In the genomic region with DNA sequence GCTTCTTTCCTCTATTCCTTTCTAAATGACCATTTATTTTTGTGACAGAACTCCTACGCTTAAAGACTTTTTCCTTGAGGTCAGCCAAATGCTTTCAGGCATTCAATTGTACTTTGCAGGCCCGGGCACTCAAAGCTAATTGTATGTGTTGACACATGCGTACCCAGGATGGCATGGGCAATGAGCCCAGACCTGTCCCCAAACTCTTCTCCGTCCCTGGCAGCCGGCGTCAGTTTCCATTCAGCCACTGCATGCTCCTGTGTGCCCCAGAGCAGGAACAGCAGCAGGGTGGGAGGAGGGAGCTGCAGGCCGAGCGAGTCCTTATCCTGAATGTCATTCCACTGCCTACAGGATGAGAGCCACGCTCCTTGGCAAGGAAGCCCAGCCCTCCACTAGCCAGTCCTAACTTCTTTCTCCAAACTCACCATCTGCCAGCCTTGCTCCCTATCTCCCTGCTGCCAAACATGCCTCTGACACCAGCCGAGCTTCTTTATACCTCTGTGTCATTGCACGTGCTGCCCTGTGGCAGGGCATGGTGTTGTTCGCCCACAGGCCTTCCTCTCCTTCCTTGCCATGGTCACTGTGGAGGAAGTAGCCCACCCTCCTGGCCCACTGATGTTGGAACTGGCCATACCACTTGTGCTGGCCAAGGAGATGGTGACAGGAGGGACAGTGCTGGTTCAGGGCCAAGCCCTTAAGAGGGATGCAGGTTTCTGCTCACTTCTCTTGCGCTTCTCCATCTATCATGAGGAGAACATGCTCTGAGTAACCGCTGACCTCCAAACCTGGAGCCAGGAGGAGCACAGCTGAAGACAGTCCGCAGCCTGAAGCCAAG, we compare ENCODE assay signal across 21 cellular contexts.
DNase-seq lines count a peak whose midpoint lies in the region; ATAC-seq, FAIRE-seq and TF ChIP-seq lines count a peak whose summit lies in the region.
"Had no signal": no experiment of that assay in that cellular context is flagged by ENCODE, and none has a peak within 500 bp of the region (broad histone marks: within the 10 kb centered on the region; RNA-seq: fewer than 3 reads in every experiment).

No MANE protein-coding gene starts in this region.

- no peak overlapping the region for H3K9ac ChIP-seq in liver (ENCODE audit: low read depth in 1 of 2, low read length in 2 of 2)

- no peak overlapping the region for H3K4me3 Mint-ChIP-seq in stimulated activated naive B cell treated with anti-CD40 and anti-IgM and Interleukin-4, amounts not matched to agents 10 μg/mL and 1 μg/mL and 100 μg/mL, for 72 hours
- H3K4me3 Mint-ChIP-seq: activated naive CD8-positive, alpha-beta T cell treated with anti-CD3 and anti-CD28 coated beads, Interleukin-2, amount 50 U/mL, for 24 hours; CD4-positive, alpha-beta memory T cell; dendritic cell treated with granulocyte-macrophage colony-stimulating factor and Interleukin-4, amounts not matched to agents 40 ng/mL and 50 ng/mL, for 4 days; immature natural killer cell; naive B cell had no signal

- no peak for TF ChIP-seq POLR2A in H54 (IDR thresholded peaks at IDR 0.05; ENCODE audit: low read depth, low read length)

- intact Hi-C loops in upper lobe of right lung (cut with DNase I) = loop anchor here (5.0 kb wide), 1 partner anchor 143 kb away; no protein-coding TSS in a partner anchor

- TF ChIP-seq RAD21 in liver (IDR thresholded peaks at IDR 0.05) = peak; percentile 59 to 64

- no peaks in the 10 kb centered on the region for H3K36me3 ChIP-seq in liver (ENCODE audit: control insufficient read depth in 4 of 4, insufficient read depth in 3 of 4, low read depth in 1 of 4, low read length in 3 of 4)
- no peaks in the 10 kb centered on the region for H3K36me3 ChIP-seq in upper lobe of right lung
- H3K36me3 ChIP-seq: thoracic aorta, WERI-Rb-1 had no signal

- peaks cover 6 to 9% (median 7%) of the 10 kb centered on the region in 4 donors for H3K4me1 ChIP-seq in liver (ENCODE audit: control insufficient read depth in 4 of 4, insufficient read depth in 4 of 4, low read length in 3 of 4)
- H3K4me1 ChIP-seq in upper lobe of right lung = no peaks in the 10 kb centered on the region

- DNase-seq in NCI-H446 (lab: John Stamatoyannopoulos, UW) (peak; percentile 71 to 88), cerebellum (ENCODE audit: low spot score) (peak; percentile 69), upper lobe of right lung (peak; percentile 76), KG1 (lab: John Stamatoyannopoulos, UW) (no peak), H54 (ENCODE audit: insufficient read length, low spot score) (no peak)
- DNase-seq in stimulated activated naive B cell treated with anti-CD40 and anti-IgM and Interleukin-4, amounts not matched to agents 10 μg/mL and 1 μg/mL and 100 μg/mL, for 72 hours = no peak
- DNase-seq: activated CD8-positive, alpha-beta memory T cell treated with anti-CD3 and anti-CD28 coated beads, Interleukin-2, amount 50 U/mL, for 4 hours; activated naive CD8-positive, alpha-beta T cell treated with anti-CD3 and anti-CD28 coated beads, Interleukin-2, amount 50 U/mL, for 24 hours; CD4-positive, alpha-beta memory T cell; immature natural killer cell; naive B cell; NCI-H1417; small intestine; WERI-Rb-1 had no signal

- no peak for FAIRE-seq in H54 (lab: Jason Lieb, UNC)
- FAIRE-seq: GM18507, small intestine had no signal

- H3K4me3 ChIP-seq in liver (ENCODE audit: low read depth in 1 of 3, low read length in 3 of 3) = no peak overlapping the region
- H3K4me3 ChIP-seq in upper lobe of right lung = no peak overlapping the region
- H3K4me3 ChIP-seq: thoracic aorta had no signal

- no peaks in the 10 kb centered on the region for H3K9me3 ChIP-seq in liver (ENCODE audit: control insufficient read depth in 4 of 4, low read length in 3 of 4)
- no peaks in the 10 kb centered on the region for H3K9me3 ChIP-seq in upper lobe of right lung
- H3K9me3 ChIP-seq: thoracic aorta had no signal

- peak; percentile 71 for ATAC-seq in upper lobe of right lung
- no peak for ATAC-seq in stimulated activated naive B cell treated with anti-CD40 and anti-IgM and Interleukin-4, amounts not matched to agents 10 μg/mL and 1 μg/mL and 100 μg/mL, for 72 hours (replicated peaks)
- ATAC-seq in GM21717 (IDR thresholded peaks at IDR 0.05; ENCODE audit: unreplicated experiment) = no peak
- ATAC-seq: activated naive CD8-positive, alpha-beta T cell treated with anti-CD3 and anti-CD28 coated beads, Interleukin-2, amount 50 U/mL, for 24 hours; HCT116; SK-N-SH treated with all-trans-retinoic acid at 6 μM for 48 hours had no signal

- peaks cover 0 to 13% of the 10 kb centered on the region in 2 donors for H3K27me3 Mint-ChIP-seq in stimulated activated naive B cell treated with anti-CD40 and anti-IgM and Interleukin-4, amounts not matched to agents 10 μg/mL and 1 μg/mL and 100 μg/mL, for 72 hours
- H3K27me3 Mint-ChIP-seq: activated naive CD8-positive, alpha-beta T cell treated with anti-CD3 and anti-CD28 coated beads, Interleukin-2, amount 50 U/mL, for 24 hours; dendritic cell treated with granulocyte-macrophage colony-stimulating factor and Interleukin-4, amounts not matched to agents 40 ng/mL and 50 ng/mL, for 4 days had no signal

- H3K4me1 Mint-ChIP-seq in stimulated activated naive B cell treated with anti-CD40 and anti-IgM and Interleukin-4, amounts not matched to agents 10 μg/mL and 1 μg/mL and 100 μg/mL, for 72 hours = no peaks in the 10 kb centered on the region
- H3K4me1 Mint-ChIP-seq: activated naive CD8-positive, alpha-beta T cell treated with anti-CD3 and anti-CD28 coated beads, Interleukin-2, amount 50 U/mL, for 24 hours; CD4-positive, alpha-beta memory T cell; immature natural killer cell had no signal

- no peaks in the 10 kb centered on the region for H3K36me3 Mint-ChIP-seq in stimulated activated naive B cell treated with anti-CD40 and anti-IgM and Interleukin-4, amounts not matched to agents 10 μg/mL and 1 μg/mL and 100 μg/mL, for 72 hours
- H3K36me3 Mint-ChIP-seq: CD4-positive, alpha-beta memory T cell; immature natural killer cell; naive B cell had no signal

- TF ChIP-seq CTCF in liver (IDR thresholded peaks at IDR 0.05; ENCODE audit: low read depth, low read length, missing input control) (no peak), upper lobe of right lung (IDR thresholded peaks at IDR 0.05) (no peak)

- H3K27me3 ChIP-seq in liver (ENCODE audit: control insufficient read depth in 4 of 4, insufficient read depth in 4 of 4, low read length in 3 of 4) (no peaks in the 10 kb centered on the region), upper lobe of right lung (peaks cover 4% of the 10 kb centered on the region)

- H3K27ac ChIP-seq in liver (ENCODE audit: low read depth in 1 of 2, low read length in 2 of 2) (no peak overlapping the region), upper lobe of right lung (no peak overlapping the region)
- H3K27ac ChIP-seq: thoracic aorta, WERI-Rb-1 had no signal

- no peak overlapping the region for H3K27ac Mint-ChIP-seq in stimulated activated naive B cell treated with anti-CD40 and anti-IgM and Interleukin-4, amounts not matched to agents 10 μg/mL and 1 μg/mL and 100 μg/mL, for 72 hours
- H3K27ac Mint-ChIP-seq: activated naive CD8-positive, alpha-beta T cell treated with anti-CD3 and anti-CD28 coated beads, Interleukin-2, amount 50 U/mL, for 24 hours; CD4-positive, alpha-beta memory T cell; dendritic cell treated with granulocyte-macrophage colony-stimulating factor and Interleukin-4, amounts not matched to agents 40 ng/mL and 50 ng/mL, for 4 days; immature natural killer cell; naive B cell had no signal

- H3K9me3 Mint-ChIP-seq in stimulated activated naive B cell treated with anti-CD40 and anti-IgM and Interleukin-4, amounts not matched to agents 10 μg/mL and 1 μg/mL and 100 μg/mL, for 72 hours = no peaks in the 10 kb centered on the region
- H3K9me3 Mint-ChIP-seq: activated naive CD8-positive, alpha-beta T cell treated with anti-CD3 and anti-CD28 coated beads, Interleukin-2, amount 50 U/mL, for 24 hours; CD4-positive, alpha-beta memory T cell; dendritic cell treated with granulocyte-macrophage colony-stimulating factor and Interleukin-4, amounts not matched to agents 40 ng/mL and 50 ng/mL, for 4 days; immature natural killer cell had no signal

- WGBS in liver = 50% methylated on average over 15 of the region's 15 CpGs

TF ChIP-seq in liver, 16 proteins besides CTCF, POLR2A, EP300 and RAD21 (continues in another document):
- peak; percentile 50 for TF ChIP-seq SP1 (IDR thresholded peaks at IDR 0.05)
- TF ChIP-seq, protein P1, sequence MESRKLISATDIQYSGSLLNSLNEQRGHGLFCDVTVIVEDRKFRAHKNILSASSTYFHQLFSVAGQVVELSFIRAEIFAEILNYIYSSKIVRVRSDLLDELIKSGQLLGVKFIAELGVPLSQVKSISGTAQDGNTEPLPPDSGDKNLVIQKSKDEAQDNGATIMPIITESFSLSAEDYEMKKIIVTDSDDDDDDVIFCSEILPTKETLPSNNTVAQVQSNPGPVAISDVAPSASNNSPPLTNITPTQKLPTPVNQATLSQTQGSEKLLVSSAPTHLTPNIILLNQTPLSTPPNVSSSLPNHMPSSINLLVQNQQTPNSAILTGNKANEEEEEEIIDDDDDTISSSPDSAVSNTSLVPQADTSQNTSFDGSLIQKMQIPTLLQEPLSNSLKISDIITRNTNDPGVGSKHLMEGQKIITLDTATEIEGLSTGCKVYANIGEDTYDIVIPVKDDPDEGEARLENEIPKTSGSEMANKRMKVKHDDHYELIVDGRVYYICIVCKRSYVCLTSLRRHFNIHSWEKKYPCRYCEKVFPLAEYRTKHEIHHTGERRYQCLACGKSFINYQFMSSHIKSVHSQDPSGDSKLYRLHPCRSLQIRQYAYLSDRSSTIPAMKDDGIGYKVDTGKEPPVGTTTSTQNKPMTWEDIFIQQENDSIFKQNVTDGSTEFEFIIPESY (IDR thresholded peaks at IDR 0.05) = peak; percentile 69
- no peak for TF ChIP-seq HNF4G (IDR thresholded peaks at IDR 0.05)
- TF ChIP-seq HNF4A (conservative IDR thresholded peaks at IDR 0.05) = peak; percentile 46 to 87
- peak in 1 of 2 donors; percentile 27 for TF ChIP-seq GABPA (IDR thresholded peaks at IDR 0.05 in 1 of 2, conservative IDR thresholded peaks at IDR 0.05 in 1 of 2)
- TF ChIP-seq, protein P2, sequence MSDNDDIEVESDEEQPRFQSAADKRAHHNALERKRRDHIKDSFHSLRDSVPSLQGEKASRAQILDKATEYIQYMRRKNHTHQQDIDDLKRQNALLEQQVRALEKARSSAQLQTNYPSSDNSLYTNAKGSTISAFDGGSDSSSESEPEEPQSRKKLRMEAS (IDR thresholded peaks at IDR 0.05) = peak; percentile 83
- peak; percentile 69 for TF ChIP-seq YY1 (IDR thresholded peaks at IDR 0.05)
- peak; percentile 59 for TF ChIP-seq FOXA2 (IDR thresholded peaks at IDR 0.05)
- TF ChIP-seq TAF1 (conservative IDR thresholded peaks at IDR 0.05) = no peak
- TF ChIP-seq, protein P3, sequence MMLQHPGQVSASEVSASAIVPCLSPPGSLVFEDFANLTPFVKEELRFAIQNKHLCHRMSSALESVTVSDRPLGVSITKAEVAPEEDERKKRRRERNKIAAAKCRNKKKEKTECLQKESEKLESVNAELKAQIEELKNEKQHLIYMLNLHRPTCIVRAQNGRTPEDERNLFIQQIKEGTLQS (IDR thresholded peaks at IDR 0.05) = no peak
- no peak for TF ChIP-seq NR2F2 (IDR thresholded peaks at IDR 0.05)
- TF ChIP-seq JUND (IDR thresholded peaks at IDR 0.05) = peak in 1 of 2 donors; percentile 86
- TF ChIP-seq EGR1 (IDR thresholded peaks at IDR 0.05; ENCODE audit: low read depth in 2 of 2) = peak in 1 of 2 donors; percentile 91

Comparison
In these comparisons a context has a peak if more than half of its experiments do, and no peak if none do; other contexts are left out.
1. DNase-seq: peak in NCI-H446 (2 of 2), cerebellum (single experiment) and upper lobe of right lung (single experiment); none in stimulated activated naive B cell treated with anti-CD40 and anti-IgM and Interleukin-4, amounts not matched to agents 10 μg/mL and 1 μg/mL and 100 μg/mL, for 72 hours (single experiment), KG1 (single experiment) and H54 (single experiment).